8 cellular contexts compared by ENCODE assay signal in genomic region chr12:32679091-32679909, GRCh38. TPM values are rescaled to one million over a fixed set of nuclear protein-coding genes. Genes with fewer than 3 reads are reported as not detected.
A peak's percentile ranks its signal among the peaks of the same experiment; 100 is the strongest.
DNase-seq lines count a peak whose midpoint lies in the region; ATAC-seq and TF ChIP-seq lines count a peak whose summit lies in the region.

TSS of gene DNM1L (plus strand) at chr12:32679301. CDS start at chr12:32679364, 63 bp downstream.

- H3K27ac Mint-ChIP-seq in T-helper 1 cell treated with Interleukin-12 subunit alpha and Interleukin-12 subunit beta and Interleukin-4 antibody, amounts not matched to agents 30 μg/mL and 1 μg/mL, for 36 hours = peak within 1 kb of the TSS; percentile 88
- H3K27ac Mint-ChIP-seq in progenitor cell of endocrine pancreas = peak within 1 kb of the TSS; percentile 97

- peak; percentile 90 for ATAC-seq in HG02884 (IDR thresholded peaks at IDR 0.05; ENCODE audit: unreplicated experiment)
- ATAC-seq in left cardiac atrium = peak; percentile 99

- peaks cover 21% of the 10 kb centered on the region for H3K4me1 Mint-ChIP-seq in T-helper 1 cell treated with Interleukin-12 subunit alpha and Interleukin-12 subunit beta and Interleukin-4 antibody, amounts not matched to agents 30 μg/mL and 1 μg/mL, for 36 hours (ENCODE audit: low read depth)
- peaks cover 16% of the 10 kb centered on the region for H3K4me1 Mint-ChIP-seq in progenitor cell of endocrine pancreas (ENCODE audit: low read depth)

- intact Hi-C loops in left cardiac atrium (cut with DNase I) = loop anchor here in 1 of 2 donors (10.0 kb wide), 1 partner anchor 1024 kb away; the partner anchor contains the start of gene ETFBKMT

- DNase-seq in GM13977 (ENCODE audit: low spot score) (peak; percentile 95), NCI-H1694 (lab: John Stamatoyannopoulos, UW) (peak; percentile 98), amniotic stem cell (lab: John Stamatoyannopoulos, UW) (peak; percentile 94), left cardiac atrium (peak; percentile 95), progenitor cell of endocrine pancreas (ENCODE audit: low spot score, unreplicated experiment) (peak; percentile 98), ureter (ENCODE audit: low spot score) (peak; percentile 94)

- H3K4me3 Mint-ChIP-seq in T-helper 1 cell treated with Interleukin-12 subunit alpha and Interleukin-12 subunit beta and Interleukin-4 antibody, amounts not matched to agents 30 μg/mL and 1 μg/mL, for 36 hours = peak within 1 kb of the TSS; percentile 88
- H3K4me3 Mint-ChIP-seq in progenitor cell of endocrine pancreas (ENCODE audit: low read depth) = peak within 1 kb of the TSS; percentile 97

- peaks cover 2% of the 10 kb centered on the region for H3K36me3 Mint-ChIP-seq in T-helper 1 cell treated with Interleukin-12 subunit alpha and Interleukin-12 subunit beta and Interleukin-4 antibody, amounts not matched to agents 30 μg/mL and 1 μg/mL, for 36 hours (ENCODE audit: low read depth)
- peaks cover 7% of the 10 kb centered on the region for H3K36me3 Mint-ChIP-seq in progenitor cell of endocrine pancreas (ENCODE audit: insufficient read depth)

- H3K9me3 Mint-ChIP-seq in T-helper 1 cell treated with Interleukin-12 subunit alpha and Interleukin-12 subunit beta and Interleukin-4 antibody, amounts not matched to agents 30 μg/mL and 1 μg/mL, for 36 hours = no peaks in the 10 kb centered on the region
- H3K9me3 Mint-ChIP-seq in progenitor cell of endocrine pancreas (ENCODE audit: low read depth) = no peaks in the 10 kb centered on the region

- TF ChIP-seq CTCF in GM13977 (IDR thresholded peaks at IDR 0.05; ENCODE audit: extremely low read depth, insufficient read depth, missing control alignments) (no peak), progenitor cell of endocrine pancreas (IDR thresholded peaks at IDR 0.05; ENCODE audit: unreplicated experiment) (peak; percentile 23)

- H3K27me3 Mint-ChIP-seq in T-helper 1 cell treated with Interleukin-12 subunit alpha and Interleukin-12 subunit beta and Interleukin-4 antibody, amounts not matched to agents 30 μg/mL and 1 μg/mL, for 36 hours (ENCODE audit: low read depth) = no peaks in the 10 kb centered on the region
- H3K27me3 Mint-ChIP-seq in progenitor cell of endocrine pancreas = no peaks in the 10 kb centered on the region

- in situ Hi-C loops in GM13977 (cut with MboI; ENCODE audit: low pct_unique_long_range_greater_than_20kb, low sequenced_read_pairs, unreplicated experiment) = loop anchor here (10.0 to 25.0 kb wide), 2 partner anchors 224 to 1017 kb away; partner anchors contain the start of gene ETFBKMT

RNA-seq across cellular contexts. Expression of gene DNM1L, which starts in this region (rescaled TPM):
- total RNA-seq in left cardiac atrium (10 to 100 TPM; 55.6 to 69.1 TPM), progenitor cell of endocrine pancreas (150 and 151 TPM in 2 replicates), ureter (104 TPM)

Comparison
In these comparisons a context has a peak if more than half of its experiments do, and no peak if none do; other contexts are left out.
1. Peak in every context shown above with its lines: DNase-seq and ATAC-seq.